In genomic region chr2:94990956-94991355, GRCh38 we compare ENCODE assay signal across 23 cellular contexts. TPM values are rescaled to one million over a fixed set of nuclear protein-coding genes. Genes with fewer than 3 reads are reported as not detected.
DNase-seq lines count a peak whose midpoint lies in the region; ATAC-seq and TF ChIP-seq lines count a peak whose summit lies in the region.
"Had no signal": no experiment of that assay in that cellular context is flagged by ENCODE, and none has a peak within 500 bp of the region (broad histone marks: within the 10 kb centered on the region; RNA-seq: fewer than 3 reads in every experiment).

No MANE protein-coding gene starts in this region.

- H3K4me1 Mint-ChIP-seq in type B pancreatic cell (ENCODE audit: unreplicated experiment) = peaks cover 27% of the 10 kb centered on the region
- H3K4me1 Mint-ChIP-seq: CD14-positive monocyte; CD8-positive, alpha-beta memory T cell had no signal

- H3K9me3 ChIP-seq in right atrium auricular region = no peaks in the 10 kb centered on the region
- no peaks in the 10 kb centered on the region for H3K9me3 ChIP-seq in MG63
- H3K9me3 ChIP-seq: A549; BE2C; BLaER1 treated with 17β-estradiol and CSF1 and Interleukin-3, amounts not matched to agents 10 nM and 100 nM had no signal

- ATAC-seq in HG02759 (IDR thresholded peaks at IDR 0.05; ENCODE audit: unreplicated experiment) = no peak
- ATAC-seq: A549 had no signal

- no peaks in the 10 kb centered on the region for H3K4me1 ChIP-seq in right atrium auricular region
- H3K4me1 ChIP-seq: A549, BE2C had no signal

- H3K27me3 ChIP-seq in right atrium auricular region (no peaks in the 10 kb centered on the region), MG63 (peaks cover 5% of the 10 kb centered on the region; the same call in 1 of the 2 replicates)
- H3K27me3 ChIP-seq: BE2C had no signal

- H3K4me3 Mint-ChIP-seq in type B pancreatic cell = no peak overlapping the region
- H3K4me3 Mint-ChIP-seq: CD4-positive, alpha-beta T cell; CD8-positive, alpha-beta memory T cell had no signal

- peaks cover 10% of the 10 kb centered on the region for H3K27me3 Mint-ChIP-seq in type B pancreatic cell

- DNase-seq in cardiac septum (ENCODE audit: low spot score) (peak; percentile 31), right atrium auricular region (ENCODE audit: low spot score) (no peak), mesenteric fat pad (ENCODE audit: low spot score) (peak; percentile 35), type B pancreatic cell (ENCODE audit: extremely low spot score, unreplicated experiment) (peak; percentile 44), MG63 (no peak)
- DNase-seq: 8988T; ACHN; AML-193; BE2C; CD4-positive, alpha-beta T cell; CD8-positive, alpha-beta memory T cell; DMS 273 treated with DMSO at 0.1 percent for 48 hours; DMS79; GF-D8; GM23248; H7; HCEC 1CT had no signal

- no peaks in the 10 kb centered on the region for H3K9me3 Mint-ChIP-seq in type B pancreatic cell
- H3K9me3 Mint-ChIP-seq: CD4-positive, alpha-beta T cell; CD8-positive, alpha-beta memory T cell had no signal

- H3K36me3 Mint-ChIP-seq in type B pancreatic cell = no peaks in the 10 kb centered on the region
- H3K36me3 Mint-ChIP-seq: CD14-positive monocyte; CD8-positive, alpha-beta memory T cell had no signal

- intact Hi-C loops in cardiac septum (cut with DNase I) = no loop called here

- TF ChIP-seq CTCF in right atrium auricular region (IDR thresholded peaks at IDR 0.05) = no peak
- TF ChIP-seq CTCF in type B pancreatic cell (conservative IDR thresholded peaks at IDR 0.05) = no peak

- H3K4me3 ChIP-seq in right atrium auricular region (no peak overlapping the region), MG63 (no peak overlapping the region)
- H3K4me3 ChIP-seq: A549; BLaER1 treated with 17β-estradiol and CSF1 and Interleukin-3, amounts not matched to agents 10 nM and 100 nM; GM23248 had no signal

- no peak overlapping the region for H3K27ac ChIP-seq in right atrium auricular region
- H3K27ac ChIP-seq: A549; BLaER1 treated with 17β-estradiol and CSF1 and Interleukin-3, amounts not matched to agents 10 nM and 100 nM; GM23248 had no signal

- H3K27ac Mint-ChIP-seq in type B pancreatic cell = no peak overlapping the region
- H3K27ac Mint-ChIP-seq: CD4-positive, alpha-beta T cell; CD8-positive, alpha-beta memory T cell had no signal

- H3K36me3 ChIP-seq in right atrium auricular region (no peaks in the 10 kb centered on the region), MG63 (no peaks in the 10 kb centered on the region)
- H3K36me3 ChIP-seq: BE2C; BLaER1 treated with 17β-estradiol and CSF1 and Interleukin-3, amounts not matched to agents 10 nM and 100 nM had no signal

RNA-seq across cellular contexts. Expression of gene MAL, which starts 34.6 kb away (rescaled TPM):
- total RNA-seq in cardiac septum (8.3 TPM), right atrium auricular region (1 to 10 TPM; 7.4 to 8.7 TPM), mesenteric fat pad (not detected), type B pancreatic cell (ENCODE audit: low replicate concordance) (205 and 250 TPM in 2 replicates)
- total RNA-seq in MG63 (2014; rRNA removed; shearing (Covaris generic); ENCODE audit: low replicate concordance) = not detected in 2 replicates
- total RNA-seq: G401, GM23248, H1 had no signal

Comparison
In these comparisons a context has a peak if more than half of its experiments do, and no peak if none do; other contexts are left out.
1. DNase-seq: peak in cardiac septum (single experiment), mesenteric fat pad (single experiment) and type B pancreatic cell (single experiment); none in right atrium auricular region (single experiment) and MG63 (single experiment).
2. RNA of gene MAL, which starts 34.6 kb away (total RNA-seq): 205 to 250 TPM in type B pancreatic cell; 7.4 to 8.7 TPM in right atrium auricular region, 8.3 TPM in cardiac septum (single experiment), not detected in mesenteric fat pad (single experiment) and not detected in MG63; every median in the first group is over 10 times any median in the second.